ENCODE assay signal across 7 cellular contexts in genomic region chr14:102805454-102805891, GRCh38. TPM values are rescaled to one million over a fixed set of nuclear protein-coding genes. Genes with fewer than 3 reads are reported as not detected.
DNase-seq lines count a peak whose midpoint lies in the region; ATAC-seq and TF ChIP-seq lines count a peak whose summit lies in the region.

No MANE protein-coding gene starts in this region.

- H3K79me2 ChIP-seq in KMS-11 (ENCODE audit: insufficient read depth, low read depth) (peaks cover 91% of the 10 kb centered on the region), smooth muscle cell (ENCODE audit: low read depth) (peaks cover 57% of the 10 kb centered on the region)

- no peaks in the 10 kb centered on the region for H3F3A ChIP-seq in smooth muscle cell (ENCODE audit: low read depth)

- DNase-seq in smooth muscle cell (lab: John Stamatoyannopoulos, UW; ENCODE audit: unreplicated experiment) = no peak
- no peak for DNase-seq in dermis blood vessel endothelial cell
- DNase-seq in colonic mucosa = no peak
- DNase-seq in GOT3 (lab: John Stamatoyannopoulos, UW) = no peak

- H3K4me1 ChIP-seq in KMS-11 (ENCODE audit: low read depth, poor library complexity, severe bottlenecking) (peaks cover 74% of the 10 kb centered on the region), smooth muscle cell (ENCODE audit: low read depth) (no peaks in the 10 kb centered on the region), colonic mucosa (peaks cover 11% of the 10 kb centered on the region)

- peaks cover 80% of the 10 kb centered on the region for H3K36me3 Mint-ChIP-seq in activated T-helper 17 cell treated with anti-CD3 and anti-CD28 coated beads, Interleukin-2, amount 50 U/mL, for 72 hours (ENCODE audit: low read depth)

- no peaks in the 10 kb centered on the region for H3K9me3 Mint-ChIP-seq in activated T-helper 17 cell treated with anti-CD3 and anti-CD28 coated beads, Interleukin-2, amount 50 U/mL, for 72 hours

- H3K4me2 ChIP-seq in KMS-11 (peak overlapping the region; percentile 86), smooth muscle cell (peak overlapping the region; percentile 44)

- H3K27me3 ChIP-seq in KMS-11 (ENCODE audit: insufficient read depth, low read depth) (no peaks in the 10 kb centered on the region), smooth muscle cell (ENCODE audit: low read depth) (no peaks in the 10 kb centered on the region), colonic mucosa (no peaks in the 10 kb centered on the region)

- H3K9me3 ChIP-seq in smooth muscle cell (replicated peaks; ENCODE audit: low read depth) (no peaks in the 10 kb centered on the region), colonic mucosa (no peaks in the 10 kb centered on the region)

- H3K4me1 Mint-ChIP-seq in activated T-helper 17 cell treated with anti-CD3 and anti-CD28 coated beads, Interleukin-2, amount 50 U/mL, for 72 hours = peaks cover 52% of the 10 kb centered on the region

- H3K4me3 Mint-ChIP-seq in activated T-helper 17 cell treated with anti-CD3 and anti-CD28 coated beads, Interleukin-2, amount 50 U/mL, for 72 hours = peak overlapping the region; percentile 87

- peak; percentile 66 for ATAC-seq in GM19351 (IDR thresholded peaks at IDR 0.05; ENCODE audit: unreplicated experiment)
- peak; percentile 60 for ATAC-seq in activated T-helper 17 cell treated with anti-CD3 and anti-CD28 coated beads, Interleukin-2, amount 50 U/mL, for 72 hours (replicated peaks)

- H3K27me3 Mint-ChIP-seq in activated T-helper 17 cell treated with anti-CD3 and anti-CD28 coated beads, Interleukin-2, amount 50 U/mL, for 72 hours = no peaks in the 10 kb centered on the region

- H3K27ac ChIP-seq in KMS-11 = peak overlapping the region; percentile 78
- peak overlapping the region; percentile 26 for H3K27ac ChIP-seq in smooth muscle cell (ENCODE audit: low read depth)
- no peak overlapping the region for H3K27ac ChIP-seq in colonic mucosa

- H4K20me1 ChIP-seq in KMS-11 (ENCODE audit: insufficient read depth) (peaks cover 4% of the 10 kb centered on the region; the same call in 1 of the 2 replicates), smooth muscle cell (ENCODE audit: low read depth) (peaks cover 84% of the 10 kb centered on the region)

- peak overlapping the region; percentile 95 for H3K27ac Mint-ChIP-seq in activated T-helper 17 cell treated with anti-CD3 and anti-CD28 coated beads, Interleukin-2, amount 50 U/mL, for 72 hours

- no peaks in the 10 kb centered on the region for H3K36me3 ChIP-seq in KMS-11 (ENCODE audit: insufficient read depth)
- no peaks in the 10 kb centered on the region for H3K36me3 ChIP-seq in smooth muscle cell (ENCODE audit: low read depth)
- H3K36me3 ChIP-seq in colonic mucosa = no peaks in the 10 kb centered on the region

- H3K9ac ChIP-seq in KMS-11 (peak overlapping the region; percentile 36; the same call in 1 of the 2 replicates), smooth muscle cell (ENCODE audit: low read depth) (no peak overlapping the region), colonic mucosa (ENCODE audit: low read depth in 2 of 2, low read length in 2 of 2) (no peak overlapping the region)

- intact Hi-C loops in colonic mucosa (cut with DNase I) = no loop called here

- H3K4me3 ChIP-seq in KMS-11 (IDR thresholded peaks at IDR 0.05; ENCODE audit: insufficient read depth, low read depth, low read length) = no peak overlapping the region
- H3K4me3 ChIP-seq in smooth muscle cell = no peak overlapping the region
- H3K4me3 ChIP-seq in colonic mucosa = no peak overlapping the region

- H2AFZ ChIP-seq in KMS-11 (ENCODE audit: low read depth) = no peak overlapping the region
- no peak overlapping the region for H2AFZ ChIP-seq in smooth muscle cell (ENCODE audit: low read depth)

- TF ChIP-seq CTCF in KMS-11 (conservative IDR thresholded peaks at IDR 0.05; ENCODE audit: low read depth, low read length) (no peak), smooth muscle cell (IDR thresholded peaks at IDR 0.05; ENCODE audit: borderline replicate concordance, insufficient read depth, poor library complexity, severe bottlenecking) (no peak), colonic mucosa (IDR thresholded peaks at IDR 0.05) (no peak)

- WGBS in smooth muscle cell (ENCODE audit: low lambda C conversion rate) = 45% methylated on average over 8 of the region's 8 CpGs

RNA-seq across cellular contexts. Expression of gene TRAF3, which starts 28.2 kb away (rescaled TPM):
- 100 to 1,000 TPM in 1 of 2 donors, 10 to 100 TPM in 1; 61.7 to 133 TPM for total RNA-seq in activated T-helper 17 cell treated with anti-CD3 and anti-CD28 coated beads, Interleukin-2, amount 50 U/mL, for 72 hours
- 10.8 and 24.6 TPM in 2 replicates for total RNA-seq in smooth muscle cell
- polyA plus RNA-seq in smooth muscle cell = 9.4 and 13.1 TPM in 2 replicates
- total RNA-seq in dermis blood vessel endothelial cell = 27.6 and 30.3 TPM in 2 replicates
- 10 to 100 TPM; 20.8 to 26.0 TPM for total RNA-seq in colonic mucosa
